9 cellular contexts compared by ENCODE assay signal in genomic region chr1:32933742-32934322, GRCh38. TPM values are rescaled to one million over a fixed set of nuclear protein-coding genes. Genes with fewer than 3 reads are reported as not detected.
A peak's percentile ranks its signal among the peaks of the same experiment; 100 is the strongest.
DNase-seq lines count a peak whose midpoint lies in the region; ATAC-seq and TF ChIP-seq lines count a peak whose summit lies in the region.
"Had no signal": no experiment of that assay in that cellular context is flagged by ENCODE, and none has a peak within 500 bp of the region (broad histone marks: within the 10 kb centered on the region; RNA-seq: fewer than 3 reads in every experiment).

No MANE protein-coding gene starts in this region.

- H3K9me3 ChIP-seq in A673 (ENCODE audit: low read depth, low read length, poor library complexity, severe bottlenecking) (no peaks in the 10 kb centered on the region), IMR-90 (ENCODE audit: control insufficient read depth, insufficient read depth, low read length) (no peaks in the 10 kb centered on the region)

- H4K20me1 ChIP-seq in IMR-90 (ENCODE audit: insufficient read depth, low read length) = no peaks in the 10 kb centered on the region

- H3K27me3 Mint-ChIP-seq in activated naive CD4-positive, alpha-beta T cell treated with anti-CD3 and anti-CD28 coated beads for 36 hours (ENCODE audit: low read depth) = no peaks in the 10 kb centered on the region
- H3K27me3 Mint-ChIP-seq: memory B cell had no signal

- TF ChIP-seq RAD21 in IMR-90 (IDR thresholded peaks at IDR 0.05; ENCODE audit: low read length) = no peak

- H3K36me3 ChIP-seq in A673 (ENCODE audit: insufficient read depth, low read length, poor library complexity, severe bottlenecking) = peaks cover 8% of the 10 kb centered on the region
- peaks cover 9% of the 10 kb centered on the region for H3K36me3 ChIP-seq in IMR-90 (ENCODE audit: control insufficient read depth, insufficient read depth, low read length)

- H3K18ac ChIP-seq in IMR-90 (ENCODE audit: low read depth, low read length) = no peak overlapping the region

- POLR2A ChIA-PET in A673 (lab: Charles Lee; ENCODE audit: low non-redundant PET) (no interaction called here), IMR-90 (lab: Charles Lee; ENCODE audit: unreplicated experiment) (no interaction called here)

- H4K8ac ChIP-seq in IMR-90 (ENCODE audit: low read depth in 2 of 2, low read length in 2 of 2) = no peak overlapping the region

- no peak overlapping the region for H2BK20ac ChIP-seq in IMR-90 (ENCODE audit: low read depth, low read length)

- H3K27me3 ChIP-seq in A673 (replicated peaks; ENCODE audit: insufficient read depth, low read depth, low read length, poor library complexity) = no peaks in the 10 kb centered on the region
- H3K27me3 ChIP-seq in IMR-90 (ENCODE audit: control insufficient read depth, insufficient read depth, low read length) = no peaks in the 10 kb centered on the region

- peaks cover 11% of the 10 kb centered on the region for H3K36me3 Mint-ChIP-seq in activated naive CD4-positive, alpha-beta T cell treated with anti-CD3 and anti-CD28 coated beads for 36 hours (ENCODE audit: low read depth)

- BruUV-seq in A673 (replicated peaks; lab: Mats Ljungman, UMichigan) (no TSS peak), IMR-90 (replicated peaks; lab: Mats Ljungman, UMichigan) (no TSS peak)

- no peak overlapping the region for H2BK5ac ChIP-seq in IMR-90 (ENCODE audit: low read depth, low read length, poor library complexity, severe bottlenecking)

- no peak overlapping the region for H3K9ac ChIP-seq in IMR-90 (ENCODE audit: low read depth, low read length)

- dilution Hi-C loops in IMR-90 (cut with HindIII; ENCODE audit: low sequenced_read_pairs, unreplicated experiment) = no loop called here

- no peak overlapping the region for H3K23ac ChIP-seq in IMR-90 (ENCODE audit: low read depth, low read length)

- H3K14ac ChIP-seq in IMR-90 (replicated peaks; ENCODE audit: low read depth, low read length) = no peak overlapping the region

- TF ChIP-seq POLR2A in IMR-90 (IDR thresholded peaks at IDR 0.05; ENCODE audit: low read depth, low read length) = no peak

- 83% methylated on average over 1 of the region's 3 CpGs; no CpG with 5 or more reads in 1 of the 2 experiments for WGBS in IMR-90 (ENCODE audit: extremely low coverage in 2 of 2, insufficient read length in 1 of 2), 2 experiments

- no peak overlapping the region for H4K91ac ChIP-seq in IMR-90 (ENCODE audit: insufficient read depth, low read depth, low read length)

- H3K4me1 Mint-ChIP-seq in activated naive CD4-positive, alpha-beta T cell treated with anti-CD3 and anti-CD28 coated beads for 36 hours (ENCODE audit: low read depth) = peaks cover 11% of the 10 kb centered on the region
- H3K4me1 Mint-ChIP-seq: memory B cell had no signal

- no peak overlapping the region for H2BK15ac ChIP-seq in IMR-90 (ENCODE audit: low read depth, low read length)

- no peaks in the 10 kb centered on the region; the same call in 1 of the 2 replicates for H3K9me1 ChIP-seq in IMR-90 (ENCODE audit: insufficient read depth, low read length)

- DNase-seq in A673 (ENCODE audit: low spot score) (peak; percentile 24), IMR-90 (peak; percentile 19), cardiac fibroblast (ENCODE audit: low read depth in 2 of 2) (peak; percentile 26 to 69), lung microvascular endothelial cell (ENCODE audit: low read depth in 2 of 2) (peak; percentile 69 to 92), CD1c-positive myeloid dendritic cell (ENCODE audit: extremely low spot score) (no peak), NAMALWA (ENCODE audit: low spot score) (no peak)
- no peak for DNase-seq in activated CD4-positive, alpha-beta T cell treated with anti-CD3 and anti-CD28 coated beads for 1 hour
- no peak for DNase-seq in activated naive CD4-positive, alpha-beta T cell treated with anti-CD3 and anti-CD28 coated beads for 36 hours

- intact Hi-C loops in A673 (cut with micrococcal nuclease; ENCODE audit: unreplicated experiment) = loop anchor here (1.0 to 5.0 kb wide), 4 partner anchors 33 to 153 kb away; partner anchors contain the start of gene TMEM54
- intact Hi-C loops in IMR-90 (cut with micrococcal nuclease) = loop anchor here (1.0 kb wide), 3 partner anchors 73 to 152 kb away; no protein-coding TSS in a partner anchor
- intact Hi-C loops in activated naive CD4-positive, alpha-beta T cell treated with anti-CD3 and anti-CD28 coated beads for 36 hours (cut with micrococcal nuclease) = loop anchor here (1.0 kb wide), 3 partner anchors 73 to 152 kb away; no protein-coding TSS in a partner anchor

- no peak overlapping the region for H3K27ac Mint-ChIP-seq in activated naive CD4-positive, alpha-beta T cell treated with anti-CD3 and anti-CD28 coated beads for 36 hours
- H3K27ac Mint-ChIP-seq: memory B cell had no signal

- no peak for TF ChIP-seq CTCF in A673 (conservative IDR thresholded peaks at IDR 0.05; ENCODE audit: low read depth, low read length)
- TF ChIP-seq CTCF in IMR-90 (conservative IDR thresholded peaks at IDR 0.05; ENCODE audit: low read depth, low read length) = no peak
- no peak for TF ChIP-seq CTCF in cardiac fibroblast (IDR thresholded peaks at IDR 0.05; ENCODE audit: low read depth, low read length)

- H3K4me3 ChIP-seq in A673 (ENCODE audit: low read depth, low read length, poor library complexity, severe bottlenecking) (no peak overlapping the region), IMR-90 (ENCODE audit: insufficient read depth, low read depth, low read length) (no peak overlapping the region), cardiac fibroblast (replicated peaks in 1 of 2; ENCODE audit: low read depth in 2 of 2, low read length in 2 of 2) (no peak overlapping the region)

- no peak overlapping the region for H3K56ac ChIP-seq in IMR-90 (ENCODE audit: extremely low read depth, insufficient read depth, low read length)

- H2AFZ ChIP-seq in IMR-90 (replicated peaks; ENCODE audit: low read length, poor library complexity) = no peak overlapping the region

- H3K27ac ChIP-seq in A673 (ENCODE audit: low read depth, low read length, poor library complexity, severe bottlenecking) (no peak overlapping the region), IMR-90 (ENCODE audit: insufficient read depth, low read length) (no peak overlapping the region)

- H3K4ac ChIP-seq in IMR-90 (ENCODE audit: low read depth, low read length) = no peak overlapping the region

- in situ Hi-C loops in IMR-90 (cut with MboI; ENCODE audit: low sequenced_read_pairs) = loop anchor here (5.0 to 10.0 kb wide), 2 partner anchors 73 to 121 kb away; no protein-coding TSS in a partner anchor

- H3K79me1 ChIP-seq in IMR-90 (ENCODE audit: low read depth in 1 of 2, low read length in 2 of 2) = peaks cover 3% of the 10 kb centered on the region in 2 experiments; a peak in 1 of 4 replicates

- H2AK9ac ChIP-seq in IMR-90 (replicated peaks; ENCODE audit: low read depth, low read length, poor library complexity) = no peak overlapping the region

- no peak overlapping the region for H3K4me2 ChIP-seq in IMR-90 (ENCODE audit: low read depth, low read length)

- CTCF ChIA-PET in A673 (lab: Charles Lee) (interaction anchor here (1.0 to 1.7 kb wide), 3 partner anchors 73 to 154 kb away, joined by 3 to 18 read pairs (median 4); no protein-coding TSS in a partner anchor), IMR-90 (lab: Yijun Ruan, JAX) (interaction anchor here (0.7 to 2.6 kb wide), 5 partner anchors 14 to 121 kb away, joined by 3 to 16 read pairs (median 6); no protein-coding TSS in a partner anchor)
- CTCF ChIA-PET in activated naive CD4-positive, alpha-beta T cell treated with anti-CD3 and anti-CD28 coated beads for 36 hours (lab: Charles Lee) = interaction anchor here (0.8 to 6.2 kb wide), 18 partner anchors 9 to 247 kb away, joined by 3 to 84 read pairs (median 4); partner anchors contain the start of gene TRIM62

- H3K4me1 ChIP-seq in A673 (ENCODE audit: insufficient read depth, low read length, poor library complexity, severe bottlenecking) = no peaks in the 10 kb centered on the region
- H3K4me1 ChIP-seq in IMR-90 (ENCODE audit: control insufficient read depth, insufficient read depth, low read length) = peaks cover 4% of the 10 kb centered on the region; the same call in 1 of the 2 replicates

- H2BK120ac ChIP-seq in IMR-90 (ENCODE audit: low read depth, low read length) = no peak overlapping the region

- peak; percentile 56 for ATAC-seq in IMR-90 (ENCODE audit: low read depth)

- H4K5ac ChIP-seq in IMR-90 (ENCODE audit: low read depth, low read length) = no peak overlapping the region

- H3K9me3 Mint-ChIP-seq in activated naive CD4-positive, alpha-beta T cell treated with anti-CD3 and anti-CD28 coated beads for 36 hours = no peaks in the 10 kb centered on the region
- H3K9me3 Mint-ChIP-seq: memory B cell had no signal

- no peak overlapping the region for H3K4me3 Mint-ChIP-seq in activated naive CD4-positive, alpha-beta T cell treated with anti-CD3 and anti-CD28 coated beads for 36 hours
- H3K4me3 Mint-ChIP-seq: memory B cell had no signal

- no peak overlapping the region for H2AK5ac ChIP-seq in IMR-90 (ENCODE audit: low read depth, low read length)

TF ChIP-seq in IMR-90, 13 proteins besides CTCF, POLR2A, EP300 and RAD21 (continues in another document):
- no peak for TF ChIP-seq SMC3 (IDR thresholded peaks at IDR 0.05; ENCODE audit: low read depth, low read length)

RNA-seq across cellular contexts. Expression of gene RNF19B, which starts 30.8 kb away (rescaled TPM):
- total RNA-seq in A673 (2021) = 14.3 and 14.5 TPM in 2 replicates
- 9.2 and 10.0 TPM in 2 replicates for total RNA-seq in IMR-90 (2012; rRNA removed)
- polyA plus RNA-seq in IMR-90 (2012; rRNA removed) = 11.4 and 11.6 TPM in 2 replicates
- polyA plus RNA-seq in IMR-90 (2012; cell fraction: cytosol; rRNA removed) = 9.2 and 10.4 TPM in 2 replicates
- polyA plus RNA-seq in IMR-90 (2012; cell fraction: nucleus; rRNA removed; ENCODE audit: low replicate concordance) = 6.9 and 12.0 TPM in 2 replicates
- total RNA-seq in lung microvascular endothelial cell = 8.5 and 12.9 TPM in 2 replicates
- 10 to 100 TPM; 12.5 to 13.3 TPM for total RNA-seq in activated naive CD4-positive, alpha-beta T cell treated with anti-CD3 and anti-CD28 coated beads for 36 hours

RNA-seq across cellular contexts. Expression of gene TMEM54, which starts 32.6 kb away (rescaled TPM):
- total RNA-seq in A673 (2021) = 3.2 and 4.8 TPM in 2 replicates
- 25.5 and 33.1 TPM in 2 replicates for total RNA-seq in IMR-90 (2012; rRNA removed)
- 75.2 and 82.4 TPM in 2 replicates for polyA plus RNA-seq in IMR-90 (2012; rRNA removed)
- 49.6 and 120 TPM in 2 replicates for polyA plus RNA-seq in IMR-90 (2012; cell fraction: cytosol; rRNA removed)
- polyA plus RNA-seq in IMR-90 (2012; cell fraction: nucleus; rRNA removed; ENCODE audit: low replicate concordance) = 20.6 and 49.4 TPM in 2 replicates
- total RNA-seq in lung microvascular endothelial cell = 20.0 and 21.1 TPM in 2 replicates
- 1 to 10 TPM in 1 of 2 experiments, under 1 TPM in 1; 0.84 to 1.0 TPM for total RNA-seq in activated naive CD4-positive, alpha-beta T cell treated with anti-CD3 and anti-CD28 coated beads for 36 hours

RNA-seq across cellular contexts. Expression of gene HPCA, which starts 47.5 kb away (rescaled TPM):
- total RNA-seq in A673 (2021) (0.69 and 0.98 TPM in 2 replicates), IMR-90 (2012; rRNA removed) (not detected in 2 replicates), lung microvascular endothelial cell (not detected in 2 replicates)
- 0.22 and 0.30 TPM in 2 replicates for polyA plus RNA-seq in IMR-90 (2012; rRNA removed)
- polyA plus RNA-seq in IMR-90 (2012; cell fraction: cytosol; rRNA removed) = 0.08 and 0.29 TPM in 2 replicates
- 0.37 and 0.44 TPM in 2 replicates for polyA plus RNA-seq in IMR-90 (2012; cell fraction: nucleus; rRNA removed; ENCODE audit: low replicate concordance)
- total RNA-seq in activated naive CD4-positive, alpha-beta T cell treated with anti-CD3 and anti-CD28 coated beads for 36 hours = not detected

Comparison
In these comparisons a context has a peak if more than half of its experiments do, and no peak if none do; other contexts are left out.
1. DNase-seq: peak in A673 (single experiment), IMR-90 (single experiment), cardiac fibroblast (2 of 2) and lung microvascular endothelial cell (2 of 2); none in CD1c-positive myeloid dendritic cell (single experiment), activated CD4-positive, alpha-beta T cell treated with anti-CD3 and anti-CD28 coated beads for 1 hour (single experiment), activated naive CD4-positive, alpha-beta T cell treated with anti-CD3 and anti-CD28 coated beads for 36 hours (single experiment) and NAMALWA (single experiment).